ENCODE assay signal across 1 cellular context in genomic region chr20:63642518-63643247, GRCh38.
A peak's percentile ranks its signal among the peaks of the same experiment; 100 is the strongest.
TF ChIP-seq lines count a peak whose summit lies in the region.

No MANE protein-coding gene starts in this region.

TF ChIP-seq in HepG2, 621 proteins besides CTCF, POLR2A, EP300 and RAD21 (continued from another document):
- TF ChIP-seq AHDC1 (CRISPR knock-in tag; IDR thresholded peaks at IDR 0.05; ENCODE audit: borderline replicate concordance), result 0 out of 2 replicates have a peak, but pooled peaks have one; percentile 19
- no peak for TF ChIP-seq MLXIP (CRISPR knock-in tag; IDR thresholded peaks at IDR 0.05; ENCODE audit: borderline replicate concordance)
- peak; percentile 8; the same call in 1 of the 2 replicates for TF ChIP-seq ZNF451 (CRISPR knock-in tag; IDR thresholded peaks at IDR 0.05)
- TF ChIP-seq GFI1 (CRISPR knock-in tag; IDR thresholded peaks at IDR 0.05; ENCODE audit: borderline replicate concordance), result no peak
- no peak for TF ChIP-seq ZBTB21 (CRISPR knock-in tag; IDR thresholded peaks at IDR 0.05)
- TF ChIP-seq NR2F2 (IDR thresholded peaks at IDR 0.05; ENCODE audit: borderline replicate concordance, low read depth), result 0 out of 2 replicates have a peak, but pooled peaks have one; percentile 3
- no peak for TF ChIP-seq MEF2D (CRISPR knock-in tag; IDR thresholded peaks at IDR 0.05)
- TF ChIP-seq ELK4 (CRISPR knock-in tag; IDR thresholded peaks at IDR 0.05; ENCODE audit: borderline replicate concordance), result no peak
- TF ChIP-seq SPEN (CRISPR knock-in tag; IDR thresholded peaks at IDR 0.05; ENCODE audit: low read depth), result no peak
- TF ChIP-seq HIVEP1 (CRISPR knock-in tag; IDR thresholded peaks at IDR 0.05), result peak; percentile 41; the same call in 1 of the 2 replicates
- no peak for TF ChIP-seq KMT2A (CRISPR knock-in tag; IDR thresholded peaks at IDR 0.05)
